Comparison of ENCODE assay signal across 21 cellular contexts in genomic region chr2:163505281-163505680, GRCh38.
A peak's percentile ranks its signal among the peaks of the same experiment; 100 is the strongest.
DNase-seq lines count a peak whose midpoint lies in the region; ATAC-seq and TF ChIP-seq lines count a peak whose summit lies in the region.
"Had no signal": no experiment of that assay in that cellular context is flagged by ENCODE, and none has a peak within 500 bp of the region (broad histone marks: within the 10 kb centered on the region; RNA-seq: fewer than 3 reads in every experiment).

No MANE protein-coding gene starts in this region.

- no peak overlapping the region for H2BK15ac ChIP-seq in mesenchymal stem cell (ENCODE audit: low read depth, poor library complexity, severe bottlenecking)

- H3K23ac ChIP-seq in mesenchymal stem cell (ENCODE audit: low read length in 2 of 2), result no peak overlapping the region

- H2BK5ac ChIP-seq in mesenchymal stem cell (ENCODE audit: low read depth, low read length, poor library complexity, severe bottlenecking), result no peak overlapping the region

- H3K27ac Mint-ChIP-seq in activated CD4-positive, alpha-beta T cell treated with anti-CD3 and anti-CD28 coated beads, Interleukin-2, amount 10 ng/mL, durations not matched to agents 24 days and 14 days, result no peak overlapping the region
- H3K27ac Mint-ChIP-seq: CD14-positive monocyte; CD4-positive, alpha-beta T cell; CD8-positive, alpha-beta memory T cell; H9 had no signal

- no peak overlapping the region for H3K18ac ChIP-seq in mesenchymal stem cell (ENCODE audit: low read depth in 1 of 2, low read length in 2 of 2)

- no peak overlapping the region for H3K9ac ChIP-seq in mesenchymal stem cell (ENCODE audit: low read length)
- H3K9ac ChIP-seq: BLaER1 treated with 17β-estradiol and CSF1 and Interleukin-3, amounts not matched to agents 10 nM and 100 nM; GM23248 had no signal

- no peak overlapping the region for H3K14ac ChIP-seq in mesenchymal stem cell (ENCODE audit: low read length in 2 of 2)

- no peak for TF ChIP-seq POLR2A in body of pancreas (IDR thresholded peaks at IDR 0.05)

- H3K4me1 Mint-ChIP-seq in activated CD4-positive, alpha-beta T cell treated with anti-CD3 and anti-CD28 coated beads, Interleukin-2, amount 10 ng/mL, durations not matched to agents 24 days and 14 days, result no peaks in the 10 kb centered on the region
- H3K4me1 Mint-ChIP-seq: CD14-positive monocyte; CD8-positive, alpha-beta memory T cell; H9 had no signal

- no peak overlapping the region for H3K4me2 ChIP-seq in mesenchymal stem cell (ENCODE audit: low read length, poor library complexity, severe bottlenecking)
- H3K4me2 ChIP-seq: BLaER1 treated with 17β-estradiol and CSF1 and Interleukin-3, amounts not matched to agents 10 nM and 100 nM had no signal

- no peak overlapping the region for H3K4ac ChIP-seq in mesenchymal stem cell (ENCODE audit: low read depth in 1 of 2, low read length in 2 of 2)

- H3K4me3 ChIP-seq in mesenchymal stem cell (ENCODE audit: insufficient read depth in 1 of 2, low read depth in 1 of 2, low read length in 2 of 2) (no peak overlapping the region), body of pancreas (no peak overlapping the region)
- H3K4me3 ChIP-seq: BLaER1 treated with 17β-estradiol and CSF1 and Interleukin-3, amounts not matched to agents 10 nM and 100 nM; GM23248 had no signal

- H3K79me1 ChIP-seq in mesenchymal stem cell (replicated peaks; ENCODE audit: low read length, poor library complexity, severe bottlenecking), result no peaks in the 10 kb centered on the region

- DNase-seq in DMS114 treated with DMSO at 0.1 percent for 48 hours (lab: John Stamatoyannopoulos, UW; ENCODE audit: unreplicated experiment) (peak; percentile 36), SK-MEL-5 (ENCODE audit: low read depth, low spot score) (peak; percentile 84), astrocyte of the hippocampus (ENCODE audit: low read depth, low spot score) (peak; percentile 9), mesenchymal stem cell (peak; percentile 11), Kasumi-1 (lab: John Stamatoyannopoulos, UW) (no peak), body of pancreas (no peak), NCI-H748 (lab: John Stamatoyannopoulos, UW; ENCODE audit: unreplicated experiment) (no peak)
- no peak for DNase-seq in activated CD4-positive, alpha-beta T cell treated with anti-CD3 and anti-CD28 coated beads, Interleukin-2, amount 10 ng/mL, durations not matched to agents 24 days and 14 days
- DNase-seq: AML-193; BE2C; CD4-positive, alpha-beta T cell; CD8-positive, alpha-beta memory T cell; DMS 273 treated with DMSO at 0.1 percent for 48 hours; DMS53; DMS79 treated with DMSO at 0.1 percent for 48 hours; GM23248; H9 had no signal

- whole genome bisulfite sequencing in mesenchymal stem cell, result 100% methylated on average over 2 of the region's 3 CpGs
- 64 to 68% methylated on average over 3 of the region's 3 CpGs for WGBS in body of pancreas, 2 donors

- H3K27me3 Mint-ChIP-seq in activated CD4-positive, alpha-beta T cell treated with anti-CD3 and anti-CD28 coated beads, Interleukin-2, amount 10 ng/mL, durations not matched to agents 24 days and 14 days, result no peaks in the 10 kb centered on the region
- H3K27me3 Mint-ChIP-seq: CD4-positive, alpha-beta T cell had no signal

- no peak overlapping the region for H3K27ac ChIP-seq in mesenchymal stem cell (ENCODE audit: low read length, poor library complexity, severe bottlenecking)
- H3K27ac ChIP-seq in body of pancreas, result no peak overlapping the region
- H3K27ac ChIP-seq: 22Rv1; BLaER1 treated with 17β-estradiol and CSF1 and Interleukin-3, amounts not matched to agents 10 nM and 100 nM; GM23248 had no signal

- no peaks in the 10 kb centered on the region for H3K9me3 ChIP-seq in mesenchymal stem cell (ENCODE audit: control insufficient read depth, low read length)
- H3K9me3 ChIP-seq in body of pancreas, result no peaks in the 10 kb centered on the region
- H3K9me3 ChIP-seq: BE2C; BLaER1 treated with 17β-estradiol and CSF1 and Interleukin-3, amounts not matched to agents 10 nM and 100 nM had no signal

- H2BK120ac ChIP-seq in mesenchymal stem cell (ENCODE audit: low read depth, low read length), result no peak overlapping the region

- H3K4me1 ChIP-seq in mesenchymal stem cell (ENCODE audit: control insufficient read depth, insufficient read depth, low read depth, low read length) (no peaks in the 10 kb centered on the region), body of pancreas (no peaks in the 10 kb centered on the region)
- H3K4me1 ChIP-seq: BE2C; BLaER1 treated with 17β-estradiol and CSF1 and Interleukin-3, amounts not matched to agents 10 nM and 100 nM had no signal

- H3K27me3 ChIP-seq in mesenchymal stem cell (ENCODE audit: control insufficient read depth in 1 of 2, insufficient read depth in 1 of 2, low read length in 2 of 2) (no peaks in the 10 kb centered on the region), body of pancreas (no peaks in the 10 kb centered on the region)
- H3K27me3 ChIP-seq: BE2C; BLaER1 treated with 17β-estradiol and CSF1 and Interleukin-3, amounts not matched to agents 10 nM and 100 nM had no signal

- in situ Hi-C loops in SK-MEL-5 (cut with HindIII; ENCODE audit: low pct_unique_long_range_greater_than_20kb, low sequenced_read_pairs), result no loop called here

- no peak overlapping the region for H2AK5ac ChIP-seq in mesenchymal stem cell (ENCODE audit: low read length, severe bottlenecking)

- no peak overlapping the region for H4K91ac ChIP-seq in mesenchymal stem cell (ENCODE audit: low read length)

- no peak overlapping the region for H4K8ac ChIP-seq in mesenchymal stem cell (ENCODE audit: low read length)

- H2BK12ac ChIP-seq in mesenchymal stem cell (ENCODE audit: low read length in 2 of 2), result no peak overlapping the region

- H3K36me3 Mint-ChIP-seq in activated CD4-positive, alpha-beta T cell treated with anti-CD3 and anti-CD28 coated beads, Interleukin-2, amount 10 ng/mL, durations not matched to agents 24 days and 14 days (ENCODE audit: low read depth), result no peaks in the 10 kb centered on the region
- H3K36me3 Mint-ChIP-seq: CD14-positive monocyte; CD8-positive, alpha-beta memory T cell had no signal

- intact Hi-C loops in activated CD4-positive, alpha-beta T cell treated with anti-CD3 and anti-CD28 coated beads, Interleukin-2, amount 10 ng/mL, durations not matched to agents 24 days and 14 days (cut with micrococcal nuclease), result no loop called here
- intact Hi-C loops in body of pancreas (cut with DNase I), result no loop called here

- H3K9me3 Mint-ChIP-seq in activated CD4-positive, alpha-beta T cell treated with anti-CD3 and anti-CD28 coated beads, Interleukin-2, amount 10 ng/mL, durations not matched to agents 24 days and 14 days, result peaks cover 5% of the 10 kb centered on the region

- H3K4me3 Mint-ChIP-seq in activated CD4-positive, alpha-beta T cell treated with anti-CD3 and anti-CD28 coated beads, Interleukin-2, amount 10 ng/mL, durations not matched to agents 24 days and 14 days, result no peak overlapping the region
- H3K4me3 Mint-ChIP-seq: CD14-positive monocyte; CD4-positive, alpha-beta T cell; CD8-positive, alpha-beta memory T cell; H9 had no signal

- ATAC-seq in body of pancreas, result no peak
- ATAC-seq: HCT116 had no signal

- no peak for TF ChIP-seq CTCF in body of pancreas (IDR thresholded peaks at IDR 0.05)

- no peak overlapping the region for H2AFZ ChIP-seq in mesenchymal stem cell (ENCODE audit: low read depth, low read length)
- H2AFZ ChIP-seq: GM23248 had no signal

- H3K36me3 ChIP-seq in mesenchymal stem cell (ENCODE audit: control insufficient read depth in 1 of 2, insufficient read depth in 2 of 2, low read depth in 1 of 2, low read length in 2 of 2) (no peaks in the 10 kb centered on the region), body of pancreas (replicated peaks in 1 of 2; ENCODE audit: insufficient read depth in 1 of 2, low read depth in 2 of 2) (no peaks in the 10 kb centered on the region)
- H3K36me3 ChIP-seq: BE2C; BLaER1 treated with 17β-estradiol and CSF1 and Interleukin-3, amounts not matched to agents 10 nM and 100 nM had no signal

Comparison
In these comparisons a context has a peak if more than half of its experiments do, and no peak if none do; other contexts are left out.
1. DNase-seq: peak in DMS114 treated with DMSO at 0.1 percent for 48 hours (single experiment), SK-MEL-5 (single experiment), astrocyte of the hippocampus (single experiment) and mesenchymal stem cell (single experiment); none in activated CD4-positive, alpha-beta T cell treated with anti-CD3 and anti-CD28 coated beads, Interleukin-2, amount 10 ng/mL, durations not matched to agents 24 days and 14 days (single experiment), Kasumi-1 (0 of 2), body of pancreas (0 of 4) and NCI-H748 (single experiment).